ENCODE assay signal across 8 cellular contexts in the genomic region with DNA sequence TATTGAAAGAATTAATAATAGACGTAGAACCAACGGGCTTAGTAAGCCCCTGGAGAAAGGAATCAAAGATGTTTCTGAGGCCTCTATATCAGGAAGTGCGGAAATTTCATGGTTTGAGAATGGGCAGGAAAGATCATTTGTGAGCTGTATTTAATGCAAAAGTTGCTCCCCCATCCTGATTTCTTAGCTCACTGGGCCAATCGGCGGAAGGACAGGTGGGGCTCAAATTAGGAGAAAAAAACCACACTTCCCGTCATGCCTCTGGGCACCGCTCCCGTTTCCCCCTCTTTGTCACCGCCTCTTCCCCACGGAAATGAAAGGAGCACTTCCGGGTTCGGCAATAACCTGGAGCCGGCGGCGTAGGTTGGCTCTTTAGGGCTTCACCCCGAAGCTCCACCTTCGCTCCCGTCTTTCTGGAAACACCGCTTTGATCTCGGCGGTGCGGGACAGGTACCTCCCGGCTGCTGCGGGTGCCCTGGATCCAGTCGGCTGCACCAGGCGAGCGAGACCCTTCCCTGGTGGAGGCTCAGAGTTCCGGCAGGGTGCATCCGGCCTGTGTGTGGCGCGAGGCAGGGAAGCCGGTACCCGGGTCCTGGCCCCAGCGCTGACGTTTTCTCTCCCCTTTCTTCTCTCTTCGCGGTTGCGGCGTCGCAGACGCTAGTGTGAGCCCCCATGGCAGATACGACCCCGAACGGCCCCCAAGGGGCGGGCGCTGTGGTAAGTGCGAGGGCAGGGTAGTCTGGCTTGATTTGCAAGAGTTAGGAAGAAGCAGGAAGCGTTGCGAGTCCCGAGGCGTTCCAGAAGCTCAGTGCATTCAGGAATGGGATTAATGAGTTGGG. TPM values are rescaled to one million over a fixed set of nuclear protein-coding genes. Genes with fewer than 3 reads are reported as not detected.
DNase-seq lines count a peak whose midpoint lies in the region; ATAC-seq and TF ChIP-seq lines count a peak whose summit lies in the region.

A gene with protein sequence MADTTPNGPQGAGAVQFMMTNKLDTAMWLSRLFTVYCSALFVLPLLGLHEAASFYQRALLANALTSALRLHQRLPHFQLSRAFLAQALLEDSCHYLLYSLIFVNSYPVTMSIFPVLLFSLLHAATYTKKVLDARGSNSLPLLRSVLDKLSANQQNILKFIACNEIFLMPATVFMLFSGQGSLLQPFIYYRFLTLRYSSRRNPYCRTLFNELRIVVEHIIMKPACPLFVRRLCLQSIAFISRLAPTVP (plus strand): TSS at position 617 of the 839 bp plus-strand sequence. CDS start 56 bp downstream, at position 673.

- no peaks in the 10 kb centered on the region for H3K27me3 Mint-ChIP-seq in activated T-helper 17 cell treated with anti-CD3 and anti-CD28 coated beads, Interleukin-2, amount 50 U/mL, for 72 hours
- peaks cover 0 to 2% of the 10 kb centered on the region in 2 donors for H3K27me3 Mint-ChIP-seq in natural killer cell (ENCODE audit: low read depth in 2 of 2)

- peaks cover 45% of the 10 kb centered on the region for H3K36me3 Mint-ChIP-seq in activated T-helper 17 cell treated with anti-CD3 and anti-CD28 coated beads, Interleukin-2, amount 50 U/mL, for 72 hours (ENCODE audit: low read depth)
- no peaks in the 10 kb centered on the region for H3K36me3 Mint-ChIP-seq in natural killer cell

- H3K27ac ChIP-seq in RWPE1, result peak within 1 kb of the TSS; percentile 86

- H3K4me1 Mint-ChIP-seq in activated T-helper 17 cell treated with anti-CD3 and anti-CD28 coated beads, Interleukin-2, amount 50 U/mL, for 72 hours, result peaks cover 17% of the 10 kb centered on the region
- peaks cover 41 to 47% of the 10 kb centered on the region in 2 donors for H3K4me1 Mint-ChIP-seq in natural killer cell

- H3K4me3 ChIP-seq in LNCaP clone FGC (ENCODE audit: low read depth, low read length), result peak within 1 kb of the TSS; percentile 98
- H3K4me3 ChIP-seq in fibroblast of mammary gland (ENCODE audit: control insufficient read depth, low read depth, low read length), result peak within 1 kb of the TSS; percentile 90

- peak; percentile 88 for ATAC-seq in activated T-helper 17 cell treated with anti-CD3 and anti-CD28 coated beads, Interleukin-2, amount 50 U/mL, for 72 hours (replicated peaks)
- peak; percentile 81 to 87 (median 82) for ATAC-seq in natural killer cell

- H3K9me3 Mint-ChIP-seq in activated T-helper 17 cell treated with anti-CD3 and anti-CD28 coated beads, Interleukin-2, amount 50 U/mL, for 72 hours, result no peaks in the 10 kb centered on the region
- H3K9me3 Mint-ChIP-seq in natural killer cell, result no peaks in the 10 kb centered on the region

- intact Hi-C loops in natural killer cell (cut with micrococcal nuclease), result no loop called here

- DNase-seq in EH (ENCODE audit: low read depth) (peak; percentile 87), GOT3 (lab: John Stamatoyannopoulos, UW) (peak; percentile 64), LNCaP clone FGC (ENCODE audit: low read depth) (peak; percentile 88), RWPE1 (ENCODE audit: low spot score) (peak; percentile 88), fibroblast of mammary gland (ENCODE audit: low read depth) (peak; percentile 81), natural killer cell (peak; percentile 46)
- DNase-seq in stimulated activated naive CD4-positive, alpha-beta T cell treated with Interleukin-2 at 50 U/mL for 16 hours (lab: John Stamatoyannopoulos, UW), result peak; percentile 80

- POLR2A ChIA-PET in RWPE1 (lab: Yijun Ruan, JAX; ENCODE audit: low non-redundant PET), result no interaction called here

- TF ChIP-seq CTCF in LNCaP clone FGC (IDR thresholded peaks at IDR 0.05; ENCODE audit: control insufficient read depth, extremely low read depth, insufficient read depth) (no peak), RWPE1 (conservative IDR thresholded peaks at IDR 0.05; ENCODE audit: low read depth) (no peak), fibroblast of mammary gland (conservative IDR thresholded peaks at IDR 0.05; ENCODE audit: control insufficient read depth, insufficient read depth, low read depth, low read length) (no peak), natural killer cell (IDR thresholded peaks at IDR 0.05) (no peak)

- H3K27ac Mint-ChIP-seq in activated T-helper 17 cell treated with anti-CD3 and anti-CD28 coated beads, Interleukin-2, amount 50 U/mL, for 72 hours, result peak within 1 kb of the TSS; percentile 69
- H3K27ac Mint-ChIP-seq in natural killer cell, result peak within 1 kb of the TSS; percentile 89 to 90

- CTCF ChIA-PET in RWPE1 (lab: Yijun Ruan, JAX), result interaction anchor here (0.6 kb wide), 2 partner anchors 9 to 490 kb away, joined by 3 to 8 read pairs; no protein-coding TSS in a partner anchor

- peak within 1 kb of the TSS; percentile 97 for H3K4me3 Mint-ChIP-seq in activated T-helper 17 cell treated with anti-CD3 and anti-CD28 coated beads, Interleukin-2, amount 50 U/mL, for 72 hours
- H3K4me3 Mint-ChIP-seq in natural killer cell, result peak within 1 kb of the TSS; percentile 98

RNA-seq across cellular contexts. Expression of the gene that starts here (rescaled TPM):
- 10 to 100 TPM; 25.6 to 68.8 TPM for total RNA-seq in activated T-helper 17 cell treated with anti-CD3 and anti-CD28 coated beads, Interleukin-2, amount 50 U/mL, for 72 hours
- 10 to 100 TPM; 30.3 to 37.4 (median 33.5) TPM for total RNA-seq in natural killer cell

Comparison
In these comparisons a context has a peak if more than half of its experiments do, and no peak if none do; other contexts are left out.
1. Peak in every context shown above with its lines: DNase-seq, ATAC-seq, H3K4me3 ChIP-seq and H3K27ac ChIP-seq.